8 cellular contexts compared by ENCODE assay signal in genomic region chr6:138287144-138287955, GRCh38.
A peak's percentile ranks its signal among the peaks of the same experiment; 100 is the strongest.
DNase-seq lines count a peak whose midpoint lies in the region; ATAC-seq and TF ChIP-seq lines count a peak whose summit lies in the region.

No MANE protein-coding gene starts in this region.

- no peaks in the 10 kb centered on the region for H3K36me3 Mint-ChIP-seq in CD8-positive, alpha-beta T cell
- no peaks in the 10 kb centered on the region for H3K36me3 Mint-ChIP-seq in nephron progenitor cell (ENCODE audit: low read depth)

- H3K36me3 ChIP-seq in CD8-positive, alpha-beta T cell (ENCODE audit: insufficient read depth, low read length), result no peaks in the 10 kb centered on the region

- ATAC-seq in CD8-positive, alpha-beta T cell, result peak; percentile 46
- ATAC-seq in GM19467 (IDR thresholded peaks at IDR 0.05; ENCODE audit: unreplicated experiment), result peak; percentile 75

- no peak overlapping the region for H3K4me3 Mint-ChIP-seq in CD8-positive, alpha-beta T cell
- H3K4me3 Mint-ChIP-seq in nephron progenitor cell, result no peak overlapping the region

- intact Hi-C loops in CD8-positive, alpha-beta T cell (cut with DNase I, micrococcal nuclease), result loop anchor here in 1 of 2 experiments (1.0 to 2.0 kb wide), 2 partner anchors 171 to 287 kb away; no protein-coding TSS in a partner anchor

- no peaks in the 10 kb centered on the region for H3K9me3 Mint-ChIP-seq in CD8-positive, alpha-beta T cell
- H3K9me3 Mint-ChIP-seq in nephron progenitor cell, result no peaks in the 10 kb centered on the region

- H3K27me3 ChIP-seq in CD8-positive, alpha-beta T cell (ENCODE audit: insufficient read depth, low read length), result no peaks in the 10 kb centered on the region

- DNase-seq in CD8-positive, alpha-beta T cell, result peak in 6 of 7 experiments; percentile 31 to 55 (median 40)
- peak; percentile 12 for DNase-seq in NCI-H128 (lab: John Stamatoyannopoulos, UW; ENCODE audit: unreplicated experiment)
- peak; percentile 22 to 46 for DNase-seq in activated CD4-positive, alpha-beta T cell treated with anti-CD3 and anti-CD28 coated beads for 4 hours
- DNase-seq in effector CD8-positive, alpha-beta T cell (lab: John Stamatoyannopoulos, UW), result peak; percentile 10
- peak; percentile 32 for DNase-seq in nephron progenitor cell
- no peak for DNase-seq in NK-92 (lab: John Stamatoyannopoulos, UW; ENCODE audit: unreplicated experiment)
- DNase-seq in NCI-H446 treated with DMSO at 0.1 percent for 48 hours (lab: John Stamatoyannopoulos, UW), result no peak

- H3K27ac ChIP-seq in CD8-positive, alpha-beta T cell (ENCODE audit: low read depth, low read length), result no peak overlapping the region

- TF ChIP-seq CTCF in CD8-positive, alpha-beta T cell (IDR thresholded peaks at IDR 0.05), result peak; percentile 47
- TF ChIP-seq CTCF in nephron progenitor cell (IDR thresholded peaks at IDR 0.05), result peak; percentile 40

- no peaks in the 10 kb centered on the region for H3K4me1 Mint-ChIP-seq in CD8-positive, alpha-beta T cell (ENCODE audit: low read depth)
- H3K4me1 Mint-ChIP-seq in nephron progenitor cell, result no peaks in the 10 kb centered on the region

- CTCF ChIA-PET in CD8-positive, alpha-beta T cell (lab: Charles Lee), result interaction anchor here (0.6 to 3.7 kb wide), 9 partner anchors 9 to 183 kb away, joined by 3 to 49 read pairs (median 4); no protein-coding TSS in a partner anchor

- POLR2A ChIA-PET in CD8-positive, alpha-beta T cell (lab: Charles Lee), result no interaction called here

- H3K9me3 ChIP-seq in CD8-positive, alpha-beta T cell (ENCODE audit: low read length), result no peaks in the 10 kb centered on the region

- no peaks in the 10 kb centered on the region for H3K4me1 ChIP-seq in CD8-positive, alpha-beta T cell (ENCODE audit: insufficient read depth, low read length)

- H3K27me3 Mint-ChIP-seq in CD8-positive, alpha-beta T cell (ENCODE audit: low read depth), result peaks cover 1% of the 10 kb centered on the region
- peaks cover 11% of the 10 kb centered on the region for H3K27me3 Mint-ChIP-seq in nephron progenitor cell (ENCODE audit: low read depth, poor library complexity)

- H3K27ac Mint-ChIP-seq in CD8-positive, alpha-beta T cell, result no peak overlapping the region
- H3K27ac Mint-ChIP-seq in nephron progenitor cell, result no peak overlapping the region

- no peak overlapping the region for H3K4me3 ChIP-seq in CD8-positive, alpha-beta T cell (ENCODE audit: low read depth, low read length)

Comparison
In these comparisons a context has a peak if more than half of its experiments do, and no peak if none do; other contexts are left out.
1. DNase-seq: peak in CD8-positive, alpha-beta T cell (6 of 7), NCI-H128 (single experiment), activated CD4-positive, alpha-beta T cell treated with anti-CD3 and anti-CD28 coated beads for 4 hours (2 of 2), effector CD8-positive, alpha-beta T cell (single experiment) and nephron progenitor cell (single experiment); none in NK-92 (single experiment) and NCI-H446 treated with DMSO at 0.1 percent for 48 hours (single experiment).